In genomic region chr18:36330435-36331049, GRCh38 we compare ENCODE assay signal across 2 cellular contexts.
TF ChIP-seq lines count a peak whose summit lies in the region.

No MANE protein-coding gene starts in this region.

TF ChIP-seq in SK-N-SH treated with all-trans-retinoic acid at 6 μM for 48 hours, 23 proteins besides CTCF, POLR2A, EP300 and RAD21 (continued from another document):
- TF ChIP-seq CSRNP3 (CRISPR knock-in tag; IDR thresholded peaks at IDR 0.05) = no peak

TF ChIP-seq in SK-N-SH, 30 proteins besides CTCF, POLR2A, EP300 and RAD21 (continued from another document):
- TF ChIP-seq, protein P1, sequence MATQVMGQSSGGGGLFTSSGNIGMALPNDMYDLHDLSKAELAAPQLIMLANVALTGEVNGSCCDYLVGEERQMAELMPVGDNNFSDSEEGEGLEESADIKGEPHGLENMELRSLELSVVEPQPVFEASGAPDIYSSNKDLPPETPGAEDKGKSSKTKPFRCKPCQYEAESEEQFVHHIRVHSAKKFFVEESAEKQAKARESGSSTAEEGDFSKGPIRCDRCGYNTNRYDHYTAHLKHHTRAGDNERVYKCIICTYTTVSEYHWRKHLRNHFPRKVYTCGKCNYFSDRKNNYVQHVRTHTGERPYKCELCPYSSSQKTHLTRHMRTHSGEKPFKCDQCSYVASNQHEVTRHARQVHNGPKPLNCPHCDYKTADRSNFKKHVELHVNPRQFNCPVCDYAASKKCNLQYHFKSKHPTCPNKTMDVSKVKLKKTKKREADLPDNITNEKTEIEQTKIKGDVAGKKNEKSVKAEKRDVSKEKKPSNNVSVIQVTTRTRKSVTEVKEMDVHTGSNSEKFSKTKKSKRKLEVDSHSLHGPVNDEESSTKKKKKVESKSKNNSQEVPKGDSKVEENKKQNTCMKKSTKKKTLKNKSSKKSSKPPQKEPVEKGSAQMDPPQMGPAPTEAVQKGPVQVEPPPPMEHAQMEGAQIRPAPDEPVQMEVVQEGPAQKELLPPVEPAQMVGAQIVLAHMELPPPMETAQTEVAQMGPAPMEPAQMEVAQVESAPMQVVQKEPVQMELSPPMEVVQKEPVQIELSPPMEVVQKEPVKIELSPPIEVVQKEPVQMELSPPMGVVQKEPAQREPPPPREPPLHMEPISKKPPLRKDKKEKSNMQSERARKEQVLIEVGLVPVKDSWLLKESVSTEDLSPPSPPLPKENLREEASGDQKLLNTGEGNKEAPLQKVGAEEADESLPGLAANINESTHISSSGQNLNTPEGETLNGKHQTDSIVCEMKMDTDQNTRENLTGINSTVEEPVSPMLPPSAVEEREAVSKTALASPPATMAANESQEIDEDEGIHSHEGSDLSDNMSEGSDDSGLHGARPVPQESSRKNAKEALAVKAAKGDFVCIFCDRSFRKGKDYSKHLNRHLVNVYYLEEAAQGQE (IDR thresholded peaks at IDR 0.05; ENCODE audit: low read depth, low read length) = no peak
